In genomic region chr12:33690562-33690961, GRCh38 we compare ENCODE assay signal across 11 cellular contexts.
"Had no signal": no experiment of that assay in that cellular context is flagged by ENCODE, and none has a peak within 500 bp of the region (broad histone marks: within the 10 kb centered on the region; RNA-seq: fewer than 3 reads in every experiment).

No MANE protein-coding gene starts in this region.

- H3K4me2 ChIP-seq: GM23338 had no signal

- H3K4me1 Mint-ChIP-seq: GM23338, H9 had no signal

- H3K4me3 Mint-ChIP-seq: GM23338, H9, HFFc6 had no signal

- H3K27ac ChIP-seq: GM23248 had no signal

- H3K9ac ChIP-seq: GM23248 had no signal

- DNase-seq: GM23248, GOT3, H7, H9, HCEC 1CT, HFFc6 had no signal

- FAIRE-seq: H1, H54 had no signal

- H3K4me3 ChIP-seq: GM23248, GM23338, HAP-1 had no signal

- H2AFZ ChIP-seq: GM23248, GM23338 had no signal

- H3K9me3 ChIP-seq: HAP-1 had no signal

- H3K36me3 ChIP-seq: HAP-1 had no signal

- ATAC-seq: GM23338, HCT116 had no signal

- H3K27ac Mint-ChIP-seq: GM23338, H9, HFFc6 had no signal

- H3K4me1 ChIP-seq: HAP-1 had no signal
